ENCODE assay signal across 21 cellular contexts in the genomic region with DNA sequence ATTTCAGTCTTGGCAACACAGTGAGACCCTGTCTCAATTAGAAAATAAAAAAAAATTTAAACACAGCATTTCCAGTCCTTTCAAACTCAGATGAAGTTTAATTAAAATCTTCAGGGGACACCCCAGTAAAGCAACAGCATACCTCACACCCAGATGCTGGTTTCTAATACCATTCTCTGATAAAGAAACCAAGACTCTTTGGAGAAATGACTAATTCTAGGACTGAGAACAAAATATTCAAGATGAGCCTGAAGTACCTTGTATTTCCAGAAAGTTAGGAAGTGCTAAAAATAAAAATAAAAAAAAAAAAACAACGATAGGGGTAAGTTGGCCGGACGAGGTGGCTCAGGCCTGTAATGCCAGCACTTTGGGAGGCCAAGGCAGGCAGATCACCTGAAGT.
"Had no signal": no experiment of that assay in that cellular context is flagged by ENCODE, and none has a peak within 500 bp of the region (broad histone marks: within the 10 kb centered on the region; RNA-seq: fewer than 3 reads in every experiment).

No MANE protein-coding gene starts in this region.

- DNase-seq: KBM-7, MV-4-11, NCI-H1048, NCI-H1105, NCI-H1417, NCI-H1436 treated with DMSO at 0.1 percent for 48 hours, NCI-H1694, NCI-H187 treated with DMSO at 0.1 percent for 48 hours, NCI-H2029 treated with DMSO at 0.1 percent for 48 hours, NCI-H2107, NCI-H2227 treated with DMSO at 0.1 percent for 48 hours, NCI-H524, NCI-H526 treated with DMSO at 0.1 percent for 48 hours, NCI-H748 treated with DMSO at 0.1 percent for 48 hours, PC-3, SHP77, SK-N-SH, SW 1271 had no signal

- ATAC-seq: Panc1, PC-3 had no signal

- H3K27ac ChIP-seq: HL-60, RWPE1 had no signal

- H3K4me2 ChIP-seq: SK-N-SH had no signal

- H3K9ac ChIP-seq: SK-N-SH had no signal

- H3K9me3 ChIP-seq: SK-N-SH had no signal
